8 cellular contexts compared by ENCODE assay signal in genomic region chr4:165221999-165222994, GRCh38. TPM values are rescaled to one million over a fixed set of nuclear protein-coding genes. Genes with fewer than 3 reads are reported as not detected.
A peak's percentile ranks its signal among the peaks of the same experiment; 100 is the strongest.
DNase-seq lines count a peak whose midpoint lies in the region; ATAC-seq, FAIRE-seq and TF ChIP-seq lines count a peak whose summit lies in the region.
"Not testable (repeated sequence)": the region's sequence is repeated elsewhere in the genome, so short reads cannot be mapped to it uniquely, and the experiment has no call there.

No MANE protein-coding gene starts in this region.

- TF ChIP-seq POLR2A in A549 (IDR thresholded peaks at IDR 0.05; ENCODE audit: low read length); heart left ventricle (IDR thresholded peaks at IDR 0.05): not testable (repeated sequence)

- ATAC-seq in A549 (peak in 1 of 2 experiments; percentile 43; a peak in 1 of 6 replicates), heart left ventricle (peak; percentile 55 to 95 (median 90))
- peak; percentile 51 for ATAC-seq in activated CD8-positive, alpha-beta T cell treated with anti-CD3 and anti-CD28 coated beads, Interleukin-2, amount 10 ng/mL, durations not matched to agents 7 days and 5 days

- not testable (repeated sequence) for H3K36me3 ChIP-seq in GM23248 (ENCODE audit: low read depth); heart left ventricle; skeletal muscle satellite cell (ENCODE audit: insufficient read depth, low read length)

- peak overlapping the region; percentile 82 for H3K27ac Mint-ChIP-seq in activated CD8-positive, alpha-beta T cell treated with anti-CD3 and anti-CD28 coated beads, Interleukin-2, amount 10 ng/mL, durations not matched to agents 7 days and 5 days
- peak overlapping the region; percentile 72 for H3K27ac Mint-ChIP-seq in dendritic cell treated with granulocyte-macrophage colony-stimulating factor and Interleukin-4, amounts not matched to agents 40 ng/mL and 50 ng/mL, for 4 days

- peak overlapping the region; percentile 24 to 50; a peak in 1 of 6 replicates for H3K27ac ChIP-seq in A549
- H3K27ac ChIP-seq in GM23248: peak overlapping the region; percentile 55
- peak overlapping the region in 11 of 12 donors; percentile 4 to 86 (median 43) for H3K27ac ChIP-seq in heart left ventricle

- not testable (repeated sequence) for H3K27me3 ChIP-seq in GM23248 (replicated peaks; ENCODE audit: insufficient read depth); heart left ventricle; skeletal muscle satellite cell (ENCODE audit: control insufficient read depth, insufficient read depth, low read length)

- in situ Hi-C loops in GM23248 (cut with MboI): not testable (repeated sequence)

- not testable (repeated sequence) for FAIRE-seq in A549 (lab: Jason Lieb, UNC)

- H3K9me2 ChIP-seq in GM23248 (ENCODE audit: insufficient read depth): not testable (repeated sequence)

- not testable (repeated sequence) for H3K9me3 ChIP-seq in A549; GM23248 (ENCODE audit: low read depth); heart left ventricle; skeletal muscle satellite cell (replicated peaks; ENCODE audit: low read length)

- not testable (repeated sequence) for H3K79me2 ChIP-seq in GM23248 (ENCODE audit: insufficient read depth)

- not testable (repeated sequence) for TF ChIP-seq EP300 in A549 (IDR thresholded peaks at IDR 0.05)

- peaks cover 48% of the 10 kb centered on the region for H3K4me1 Mint-ChIP-seq in activated CD8-positive, alpha-beta T cell treated with anti-CD3 and anti-CD28 coated beads, Interleukin-2, amount 10 ng/mL, durations not matched to agents 7 days and 5 days (ENCODE audit: low read depth)
- H3K4me1 Mint-ChIP-seq in dendritic cell treated with granulocyte-macrophage colony-stimulating factor and Interleukin-4, amounts not matched to agents 40 ng/mL and 50 ng/mL, for 4 days (ENCODE audit: low read depth): peaks cover 41% of the 10 kb centered on the region

- H3K9ac ChIP-seq in GM23248; skeletal muscle satellite cell (ENCODE audit: low read depth, low read length): not testable (repeated sequence)

- H3K4me2 ChIP-seq in A549: peak overlapping the region; percentile 38
- H3K4me2 ChIP-seq in GM23248 (ENCODE audit: unreplicated experiment): peak overlapping the region; percentile 18
- peak overlapping the region; percentile 1 for H3K4me2 ChIP-seq in skeletal muscle satellite cell (ENCODE audit: low read length)

- peak overlapping the region; percentile 63 for H2AFZ ChIP-seq in GM23248

- peaks cover 70% of the 10 kb centered on the region for H3K36me3 Mint-ChIP-seq in activated CD8-positive, alpha-beta T cell treated with anti-CD3 and anti-CD28 coated beads, Interleukin-2, amount 10 ng/mL, durations not matched to agents 7 days and 5 days (ENCODE audit: low read depth)
- peaks cover 52% of the 10 kb centered on the region for H3K36me3 Mint-ChIP-seq in dendritic cell treated with granulocyte-macrophage colony-stimulating factor and Interleukin-4, amounts not matched to agents 40 ng/mL and 50 ng/mL, for 4 days (ENCODE audit: low read depth)

- H3K27me3 Mint-ChIP-seq in activated CD8-positive, alpha-beta T cell treated with anti-CD3 and anti-CD28 coated beads, Interleukin-2, amount 10 ng/mL, durations not matched to agents 7 days and 5 days (ENCODE audit: low read depth); dendritic cell treated with granulocyte-macrophage colony-stimulating factor and Interleukin-4, amounts not matched to agents 40 ng/mL and 50 ng/mL, for 4 days: not testable (repeated sequence)

- TF ChIP-seq CTCF in A549 (IDR thresholded peaks at IDR 0.05); heart left ventricle (IDR thresholded peaks at IDR 0.05): not testable (repeated sequence)

- POLR2A ChIA-PET in A549 (lab: Yijun Ruan, JAX); activated CD8-positive, alpha-beta T cell treated with anti-CD3 and anti-CD28 coated beads, Interleukin-2, amount 10 ng/mL, durations not matched to agents 7 days and 5 days (lab: Charles Lee): not testable (repeated sequence)

- intact Hi-C loops in dendritic cell treated with granulocyte-macrophage colony-stimulating factor and Interleukin-4, amounts not matched to agents 40 ng/mL and 50 ng/mL, for 4 days (cut with micrococcal nuclease); heart left ventricle (cut with DNase I): not testable (repeated sequence)

- WGBS in A549 (ENCODE audit: missing lambda C conversion rate): 65% methylated on average over 6 of the region's 7 CpGs
- WGBS in GM23248 (ENCODE audit: low coverage in 1 of 2, low lambda C conversion rate in 2 of 2, missing lambda C conversion rate in 2 of 2), 2 experiments: 41 to 45% methylated on average over 7 of the region's 7 CpGs
- WGBS in heart left ventricle, 4 donors: 37 to 47% (median 41%) methylated on average over 6 to 7 of the region's 7 CpGs

- TF ChIP-seq RAD21 in A549 (conservative IDR thresholded peaks at IDR 0.05 in 1 of 2, IDR thresholded peaks at IDR 0.05 in 1 of 2): not testable (repeated sequence)

- H3K4me3 ChIP-seq in A549; GM23248; heart left ventricle; skeletal muscle satellite cell (ENCODE audit: low read length): not testable (repeated sequence)

- not testable (repeated sequence) for H3F3A ChIP-seq in GM23248 (ENCODE audit: insufficient read depth)

- H3K9me3 Mint-ChIP-seq in activated CD8-positive, alpha-beta T cell treated with anti-CD3 and anti-CD28 coated beads, Interleukin-2, amount 10 ng/mL, durations not matched to agents 7 days and 5 days (ENCODE audit: insufficient read depth); dendritic cell treated with granulocyte-macrophage colony-stimulating factor and Interleukin-4, amounts not matched to agents 40 ng/mL and 50 ng/mL, for 4 days: not testable (repeated sequence)

- not testable (repeated sequence) for DNase-seq in A549 (ENCODE audit: low read depth in 1 of 2, low spot score in 1 of 2); activated CD8-positive, alpha-beta T cell treated with anti-CD3 and anti-CD28 coated beads, Interleukin-2, amount 10 ng/mL, durations not matched to agents 7 days and 5 days
- DNase-seq in GM23248 (peak; percentile 41), OCI-M1 (lab: John Stamatoyannopoulos, UW) (peak; percentile 78), heart left ventricle (peak in 2 of 5 donors; percentile 30 to 37), midbrain (lab: John Stamatoyannopoulos, UW) (peak; percentile 29)

- peaks cover 14% of the 10 kb centered on the region for H3K4me1 ChIP-seq in A549
- H3K4me1 ChIP-seq in GM23248 (ENCODE audit: insufficient read depth): peaks cover 10% of the 10 kb centered on the region
- H3K4me1 ChIP-seq in heart left ventricle: peaks cover 0 to 36% (median 13%) of the 10 kb centered on the region in 12 donors
- peaks cover 10% of the 10 kb centered on the region for H3K4me1 ChIP-seq in skeletal muscle satellite cell (ENCODE audit: control insufficient read depth, insufficient read depth, low read length)

- CTCF ChIA-PET in A549 (lab: Yijun Ruan, JAX); activated CD8-positive, alpha-beta T cell treated with anti-CD3 and anti-CD28 coated beads, Interleukin-2, amount 10 ng/mL, durations not matched to agents 7 days and 5 days (lab: Charles Lee): not testable (repeated sequence)

- H4K20me1 ChIP-seq in GM23248 (ENCODE audit: insufficient read depth): not testable (repeated sequence)

- peak overlapping the region; percentile 46 for H3K4me3 Mint-ChIP-seq in activated CD8-positive, alpha-beta T cell treated with anti-CD3 and anti-CD28 coated beads, Interleukin-2, amount 10 ng/mL, durations not matched to agents 7 days and 5 days
- H3K4me3 Mint-ChIP-seq in dendritic cell treated with granulocyte-macrophage colony-stimulating factor and Interleukin-4, amounts not matched to agents 40 ng/mL and 50 ng/mL, for 4 days: not testable (repeated sequence)

RNA-seq across cellular contexts. Expression of gene KLHL2, which starts 14.9 kb away (rescaled TPM):
- polyA plus RNA-seq in A549 (2011; rRNA removed) (17.3 and 21.6 TPM in 2 replicates), A549 (2017; fragmentation: RNase III; extraction: RNeasy Plus Mini Kit Qiagen cat#74134 plus additional on column Dnase treatment) (10.7 to 13.6 TPM (median 12.2 TPM) in 3 replicates), GM23248 (2016; fragmentation: Nextera tagmentation; extraction: Ambion mirVana) (10.9 and 11.0 TPM in 2 replicates), heart left ventricle (10 to 100 TPM in 1 of 2 donors, 1 to 10 TPM in 1; 4.0 to 15.5 TPM)
- polyA plus RNA-seq in A549 (2012; cell fraction: cytosol; rRNA removed): 6.4 and 6.6 TPM in 2 replicates
- 2.2 and 4.7 TPM in 2 replicates for polyA plus RNA-seq in A549 (2012; cell fraction: nucleus; rRNA removed)
- polyA minus RNA-seq in A549 (2011; rRNA and poly(A)+ RNA removed): 6.9 and 8.1 TPM in 2 replicates
- total RNA-seq in GM23248 (2014; rRNA removed; shearing (Covaris generic)): 14.8 and 20.2 TPM in 2 replicates
- 10 to 100 TPM; 32.9 to 36.4 TPM for total RNA-seq in activated CD8-positive, alpha-beta T cell treated with anti-CD3 and anti-CD28 coated beads, Interleukin-2, amount 10 ng/mL, durations not matched to agents 7 days and 5 days
- 10 to 100 TPM in 6 of 9 donors, 1 to 10 TPM in 3; 7.2 to 18.6 (median 10.8) TPM for total RNA-seq in heart left ventricle
- total RNA-seq in skeletal muscle satellite cell (2012; rRNA removed): 7.1 and 10.9 TPM in 2 replicates
